In genomic region chr15:96329403-96329981, GRCh38 we compare ENCODE assay signal across 8 cellular contexts. TPM values are rescaled to one million over a fixed set of nuclear protein-coding genes. Genes with fewer than 3 reads are reported as not detected.
A peak's percentile ranks its signal among the peaks of the same experiment; 100 is the strongest.
DNase-seq lines count a peak whose midpoint lies in the region; ATAC-seq and TF ChIP-seq lines count a peak whose summit lies in the region.

No MANE protein-coding gene starts in this region.

- peak overlapping the region; percentile 97 for H3K27ac Mint-ChIP-seq in chondrocyte (ENCODE audit: unreplicated experiment)
- peak overlapping the region; percentile 99 for H3K27ac Mint-ChIP-seq in mesothelial cell of epicardium
- no peak overlapping the region for H3K27ac Mint-ChIP-seq in activated T-helper 2 cell treated with anti-CD3 and anti-CD28 coated beads, Interferon-gamma antibody, Interleukin-2, Interleukin-4, amounts not matched to agents 10 μg/mL and 5 μg/mL and 100 μg/mL, durations not matched to agents 14 hours and 24 hours and 36 hours

- H3K9me3 ChIP-seq in heart right ventricle (no peaks in the 10 kb centered on the region), uterus (no peaks in the 10 kb centered on the region)

- peaks cover 0 to 30% (median 15%) of the 10 kb centered on the region in 9 donors for H3K4me1 ChIP-seq in heart right ventricle
- H3K4me1 ChIP-seq in uterus, result no peaks in the 10 kb centered on the region

- H3K36me3 ChIP-seq in heart right ventricle (peaks cover 0 to 18% (median 3%) of the 10 kb centered on the region in 9 donors), uterus (no peaks in the 10 kb centered on the region)

- H3K4me3 Mint-ChIP-seq in chondrocyte (ENCODE audit: unreplicated experiment) (peak overlapping the region; percentile 98), mesothelial cell of epicardium (peak overlapping the region; percentile 96)
- no peak overlapping the region for H3K4me3 Mint-ChIP-seq in activated T-helper 2 cell treated with anti-CD3 and anti-CD28 coated beads, Interferon-gamma antibody, Interleukin-2, Interleukin-4, amounts not matched to agents 10 μg/mL and 5 μg/mL and 100 μg/mL, durations not matched to agents 14 hours and 24 hours and 36 hours (ENCODE audit: low read depth)

- TF ChIP-seq CTCF in heart right ventricle (IDR thresholded peaks at IDR 0.05) (no peak), chondrocyte (IDR thresholded peaks at IDR 0.05) (no peak), mesothelial cell of epicardium (IDR thresholded peaks at IDR 0.05; ENCODE audit: unreplicated experiment) (no peak), uterus (IDR thresholded peaks at IDR 0.05) (no peak)

- H3K27me3 Mint-ChIP-seq in chondrocyte (ENCODE audit: low read depth) (no peaks in the 10 kb centered on the region), mesothelial cell of epicardium (ENCODE audit: low read depth) (no peaks in the 10 kb centered on the region)
- H3K27me3 Mint-ChIP-seq in activated T-helper 2 cell treated with anti-CD3 and anti-CD28 coated beads, Interferon-gamma antibody, Interleukin-2, Interleukin-4, amounts not matched to agents 10 μg/mL and 5 μg/mL and 100 μg/mL, durations not matched to agents 14 hours and 24 hours and 36 hours (ENCODE audit: low read depth), result peaks cover 78% of the 10 kb centered on the region

- peaks cover 0 to 95% (median 47%) of the 10 kb centered on the region in 7 donors for H3K27me3 ChIP-seq in heart right ventricle
- H3K27me3 ChIP-seq in uterus, result no peaks in the 10 kb centered on the region

- intact Hi-C loops in heart right ventricle (cut with DNase I) (loop anchor here in 5 of 10 donors (5.0 to 10.0 kb wide), 8 partner anchors 487 to 1655 kb away; no protein-coding TSS in a partner anchor), cardiac septum (cut with DNase I) (loop anchor here (10.0 kb wide), 3 partner anchors 485 to 1195 kb away; no protein-coding TSS in a partner anchor), uterus (cut with DNase I; ENCODE audit: low total_unique reads) (loop anchor here (10.0 kb wide), 2 partner anchors 145 to 1065 kb away; no protein-coding TSS in a partner anchor)
- intact Hi-C loops in activated T-helper 2 cell treated with anti-CD3 and anti-CD28 coated beads, Interferon-gamma antibody, Interleukin-2, Interleukin-4, amounts not matched to agents 10 μg/mL and 5 μg/mL and 100 μg/mL, durations not matched to agents 14 hours and 24 hours and 36 hours (cut with micrococcal nuclease), result loop anchor here (2.0 to 10.0 kb wide), 3 partner anchors 13 to 905 kb away; no protein-coding TSS in a partner anchor

- H3K9me3 Mint-ChIP-seq in chondrocyte (ENCODE audit: low read depth) (no peaks in the 10 kb centered on the region), mesothelial cell of epicardium (no peaks in the 10 kb centered on the region)
- no peaks in the 10 kb centered on the region for H3K9me3 Mint-ChIP-seq in activated T-helper 2 cell treated with anti-CD3 and anti-CD28 coated beads, Interferon-gamma antibody, Interleukin-2, Interleukin-4, amounts not matched to agents 10 μg/mL and 5 μg/mL and 100 μg/mL, durations not matched to agents 14 hours and 24 hours and 36 hours

- H3K36me3 Mint-ChIP-seq in chondrocyte (ENCODE audit: low read depth) (peaks cover 28% of the 10 kb centered on the region), mesothelial cell of epicardium (peaks cover 17% of the 10 kb centered on the region)
- peaks cover 4% of the 10 kb centered on the region for H3K36me3 Mint-ChIP-seq in activated T-helper 2 cell treated with anti-CD3 and anti-CD28 coated beads, Interferon-gamma antibody, Interleukin-2, Interleukin-4, amounts not matched to agents 10 μg/mL and 5 μg/mL and 100 μg/mL, durations not matched to agents 14 hours and 24 hours and 36 hours (ENCODE audit: low read depth)

- H3K4me1 Mint-ChIP-seq in chondrocyte (ENCODE audit: low read depth) (peaks cover 33% of the 10 kb centered on the region), mesothelial cell of epicardium (peaks cover 44% of the 10 kb centered on the region)
- H3K4me1 Mint-ChIP-seq in activated T-helper 2 cell treated with anti-CD3 and anti-CD28 coated beads, Interferon-gamma antibody, Interleukin-2, Interleukin-4, amounts not matched to agents 10 μg/mL and 5 μg/mL and 100 μg/mL, durations not matched to agents 14 hours and 24 hours and 36 hours (ENCODE audit: low read depth), result peaks cover 10% of the 10 kb centered on the region

- no peak for ATAC-seq in heart right ventricle

- H3K27ac ChIP-seq in heart right ventricle (peak overlapping the region; percentile 24 to 90 (median 83)), uterus (peak overlapping the region; percentile 98 to 100)

- H3K4me3 ChIP-seq in heart right ventricle, result peak overlapping the region; percentile 10 to 86 (median 78)
- peak overlapping the region; percentile 69 to 79 for H3K4me3 ChIP-seq in uterus

- TF ChIP-seq POLR2A in uterus (IDR thresholded peaks at IDR 0.05), result no peak

- 22 to 30% methylated on average over 8 of the region's 8 CpGs for WGBS in heart right ventricle, 2 donors

- DNase-seq in heart right ventricle, result no peak
- no peak for DNase-seq in cardiac septum (ENCODE audit: low spot score)
- no peak for DNase-seq in chondrocyte (ENCODE audit: low spot score)
- no peak for DNase-seq in mesothelial cell of epicardium (ENCODE audit: low spot score in 2 of 2, unreplicated experiment in 2 of 2)
- peak in 1 of 2 donors; percentile 29 for DNase-seq in uterus
- no peak for DNase-seq in NCI-H774 (lab: John Stamatoyannopoulos, UW)
- no peak for DNase-seq in T1000 (lab: John Stamatoyannopoulos, UW)
- DNase-seq in activated T-helper 2 cell treated with anti-CD3 and anti-CD28 coated beads, Interferon-gamma antibody, Interleukin-2, Interleukin-4, amounts not matched to agents 10 μg/mL and 5 μg/mL and 100 μg/mL, durations not matched to agents 14 hours and 24 hours and 36 hours (ENCODE audit: low spot score), result no peak

RNA-seq across cellular contexts. Expression of gene NR2F2, which starts 1.0 kb away (rescaled TPM):
- total RNA-seq in heart right ventricle (10 to 100 TPM in 8 of 10 donors, 1 to 10 TPM in 2; 8.2 to 31.7 (median 14.3) TPM), cardiac septum (21.0 TPM), chondrocyte (151 to 169 TPM (median 167 TPM) in 3 replicates), mesothelial cell of epicardium (126 to 134 TPM (median 128 TPM) in 3 replicates), uterus (100 to 1,000 TPM in 1 of 4 donors, 10 to 100 TPM in 3; 23.6 to 255 (median 51.9) TPM)
- 10 to 100 TPM; 21.1 to 22.9 TPM for polyA plus RNA-seq in heart right ventricle
- not detected in 2 replicates for total RNA-seq in activated T-helper 2 cell treated with anti-CD3 and anti-CD28 coated beads, Interferon-gamma antibody, Interleukin-2, Interleukin-4, amounts not matched to agents 10 μg/mL and 5 μg/mL and 100 μg/mL, durations not matched to agents 14 hours and 24 hours and 36 hours
